Comparison of ENCODE assay signal across 21 cellular contexts in the genomic region with DNA sequence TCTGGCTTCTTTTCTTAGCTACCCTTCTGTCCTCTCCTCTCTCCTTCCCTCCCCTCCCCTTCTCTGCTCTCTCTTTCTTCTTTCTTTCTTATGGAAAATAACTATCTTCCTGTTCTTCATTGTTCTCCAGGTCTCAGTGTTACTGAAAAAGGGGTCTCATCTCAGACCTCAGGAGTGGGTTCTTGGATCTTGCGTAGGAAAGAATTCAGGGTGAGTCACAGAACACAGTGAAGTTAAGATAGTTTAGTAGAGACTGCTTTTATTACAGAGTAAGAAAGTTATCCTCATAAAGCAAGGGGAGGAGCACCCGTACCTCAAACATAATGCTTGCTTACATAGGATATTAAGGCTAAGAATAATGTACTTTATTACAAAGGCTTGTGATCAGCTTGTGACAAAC. TPM values are rescaled to one million over a fixed set of nuclear protein-coding genes. Genes with fewer than 3 reads are reported as not detected.
DNase-seq lines count a peak whose midpoint lies in the region; ATAC-seq, FAIRE-seq and TF ChIP-seq lines count a peak whose summit lies in the region.
"Had no signal": no experiment of that assay in that cellular context is flagged by ENCODE, and none has a peak within 500 bp of the region (broad histone marks: within the 10 kb centered on the region; RNA-seq: fewer than 3 reads in every experiment).

No MANE protein-coding gene starts in this region.

- no peak for TF ChIP-seq EP300 in K562 (IDR thresholded peaks at IDR 0.05; ENCODE audit: low read length)

- H3K9me3 ChIP-seq in HUES48 (ENCODE audit: control insufficient read depth, insufficient read depth, low read length) (no peaks in the 10 kb centered on the region), K562 (replicated peaks; ENCODE audit: control insufficient read depth, insufficient read depth, low read depth, low read length) (no peaks in the 10 kb centered on the region), thyroid gland (no peaks in the 10 kb centered on the region)
- H3K9me3 ChIP-seq: suprapubic skin had no signal

- no peak overlapping the region for H3K9ac ChIP-seq in HUES48 (ENCODE audit: low read depth, low read length)
- H3K9ac ChIP-seq in K562 (ENCODE audit: insufficient read depth in 1 of 2, low read depth in 2 of 2, low read length in 2 of 2) = no peak overlapping the region

- CTCF ChIA-PET in K562 (lab: Yijun Ruan, JAX; ENCODE audit: low intra/inter-chr PET ratio) = no interaction called here

- 48% methylated on average over 2 of the region's 2 CpGs for WGBS in K562 (ENCODE audit: insufficient coverage, low coverage, missing lambda C conversion rate)
- WGBS in thyroid gland, 2 donors = 66 to 71% methylated on average over 2 of the region's 2 CpGs

- no TSS peak for BruUV-seq in K562 (replicated peaks; lab: Mats Ljungman, UMichigan)

- no peak for TF ChIP-seq CTCF in K562 (IDR thresholded peaks at IDR 0.05 in 2 of 3, conservative IDR thresholded peaks at IDR 0.05 in 1 of 3; ENCODE audit: insufficient read depth in 2 of 3, low read depth in 1 of 3, low read length in 3 of 3)
- no peak for TF ChIP-seq CTCF in thyroid gland (IDR thresholded peaks at IDR 0.05)

- POLR2A ChIA-PET in K562 (lab: Yijun Ruan, JAX) = no interaction called here

- no peaks in the 10 kb centered on the region for H4K20me1 ChIP-seq in K562 (replicated peaks; ENCODE audit: control insufficient read depth, insufficient read depth, low read length)

- peak overlapping the region; percentile 48 for H2AFZ ChIP-seq in K562 (ENCODE audit: low read depth, low read length)

- H3K27ac ChIP-seq in HUES48 (ENCODE audit: low read depth, low read length) (peak overlapping the region; percentile 87), K562 (ENCODE audit: extremely low read depth, low read depth, low read length) (no peak overlapping the region), thyroid gland (peak overlapping the region; percentile 65 to 76 (median 75))
- H3K27ac ChIP-seq: suprapubic skin had no signal

- H3K4me2 ChIP-seq in K562 (ENCODE audit: insufficient read depth, low read length) = no peak overlapping the region

- H3K4me1 ChIP-seq in HUES48 (ENCODE audit: control insufficient read depth, insufficient read depth, low read length) (peaks cover 20% of the 10 kb centered on the region), K562 (replicated peaks in 1 of 2; ENCODE audit: control insufficient read depth in 2 of 2, insufficient read depth in 2 of 2, low read length in 2 of 2) (no peaks in the 10 kb centered on the region), thyroid gland (peaks cover 5 to 20% of the 10 kb centered on the region in 2 donors)

- H3K79me2 ChIP-seq in K562 (ENCODE audit: control insufficient read depth, insufficient read depth, low read length) = no peaks in the 10 kb centered on the region

- intact Hi-C loops in K562 (cut with micrococcal nuclease) (no loop called here), thyroid gland (cut with DNase I) (no loop called here)

- H3K36me3 ChIP-seq in HUES48 (ENCODE audit: control insufficient read depth, insufficient read depth, low read length) (no peaks in the 10 kb centered on the region), K562 (ENCODE audit: control insufficient read depth, insufficient read depth, low read length) (no peaks in the 10 kb centered on the region), thyroid gland (no peaks in the 10 kb centered on the region)
- H3K36me3 ChIP-seq: suprapubic skin had no signal

- ATAC-seq in K562 (no peak), GM21576 (IDR thresholded peaks at IDR 0.05; ENCODE audit: unreplicated experiment) (no peak)
- ATAC-seq: activated CD4-positive, alpha-beta T cell treated with anti-CD3 and anti-CD28 coated beads for 36 hours; naive thymus-derived CD8-positive, alpha-beta T cell; right cardiac atrium had no signal

- no peak for TF ChIP-seq RAD21 in K562 (CRISPR knock-in tag; conservative IDR thresholded peaks at IDR 0.05 in 1 of 2, IDR thresholded peaks at IDR 0.05 in 1 of 2)

- FAIRE-seq in K562 (lab: Jason Lieb, UNC) = no peak
- FAIRE-seq: GM12892 had no signal

- TF ChIP-seq POLR2A in K562 (conservative IDR thresholded peaks at IDR 0.05) (no peak), thyroid gland (IDR thresholded peaks at IDR 0.05) (no peak)

- no peaks in the 10 kb centered on the region for H3K27me3 ChIP-seq in HUES48 (ENCODE audit: control insufficient read depth, insufficient read depth, low read length)
- no peaks in the 10 kb centered on the region for H3K27me3 ChIP-seq in K562 (ENCODE audit: control insufficient read depth in 2 of 2, insufficient read depth in 2 of 2, low read length in 2 of 2)
- H3K27me3 ChIP-seq in thyroid gland = no peaks in the 10 kb centered on the region
- H3K27me3 ChIP-seq: suprapubic skin had no signal

- in situ Hi-C loops in K562 (cut with MboI) = no loop called here

- no peaks in the 10 kb centered on the region for H3K9me1 ChIP-seq in K562 (ENCODE audit: control insufficient read depth, insufficient read depth, low read length)

- H3K4me3 ChIP-seq in HUES48 (ENCODE audit: low read depth, low read length) (peak overlapping the region; percentile 14), K562 (no peak overlapping the region), thyroid gland (replicated peaks in 1 of 3) (no peak overlapping the region)
- H3K4me3 ChIP-seq: suprapubic skin had no signal

- DNase-seq in K562 (ENCODE audit: extremely low read depth in 1 of 4, low spot score in 3 of 4) (no peak), kidney glomerular epithelial cell (lab: John Stamatoyannopoulos, UW) (peak; percentile 11), thyroid gland (no peak), NCI-H2081 treated with DMSO at 0.1 percent for 48 hours (lab: John Stamatoyannopoulos, UW) (no peak), NCI-H146 (lab: John Stamatoyannopoulos, UW) (no peak)
- DNase-seq: activated CD4-positive, alpha-beta T cell treated with anti-CD3 and anti-CD28 coated beads for 36 hours; activated naive CD4-positive, alpha-beta T cell treated with anti-CD3 and anti-CD28 coated beads, Interleukin-2, amount 50 U/mL, for 16 hours; naive thymus-derived CD8-positive, alpha-beta T cell; NCI-H1092; NCI-H82; right cardiac atrium; RPMI8226; stimulated activated CD8-positive, alpha-beta memory T cell treated with anti-CD3 and anti-CD28 coated beads, Interleukin-4, amount 100 ng/mL, for 48 hours had no signal

TF ChIP-seq in K562, 482 proteins besides CTCF, POLR2A, EP300 and RAD21 (continues in another document):
- no peak for TF ChIP-seq ILK (tag; IDR thresholded peaks at IDR 0.05; ENCODE audit: borderline replicate concordance, low read depth)
- TF ChIP-seq ZBTB17 (CRISPR knock-in tag; IDR thresholded peaks at IDR 0.05) = no peak
- no peak for TF ChIP-seq RFX1 (IDR thresholded peaks at IDR 0.05)
- no peak for TF ChIP-seq HINFP (tag; conservative IDR thresholded peaks at IDR 0.05; ENCODE audit: low read depth)
- TF ChIP-seq L3MBTL2 (IDR thresholded peaks at IDR 0.05) = no peak
- TF ChIP-seq NRF1 (conservative IDR thresholded peaks at IDR 0.05 in 1 of 2, IDR thresholded peaks at IDR 0.05 in 1 of 2) = no peak

RNA-seq across cellular contexts. Expression of gene CWH43, which starts 31.8 kb away (rescaled TPM):
- not detected in 2 replicates for total RNA-seq in K562 (2011; cell fraction: chromatin; rRNA removed; ENCODE audit: low replicate concordance)
- not detected in 2 replicates for total RNA-seq in K562 (2011; cell fraction: nucleolus; rRNA removed)
- not detected in 2 replicates for total RNA-seq in K562 (2011; cell fraction: nucleoplasm; rRNA removed)
- total RNA-seq in K562 (2014; rRNA removed) (not detected in 2 replicates), K562 (2014; rRNA removed; fragmentation: Illumina TruSeq; extraction: Trizol) (not detected in 2 replicates), K562 (2015; rRNA removed; fragmentation: Illumina TruSeq; extraction: Trizol) (not detected in 2 replicates), K562 (2021) (not detected in 2 replicates), thyroid gland (10 to 100 TPM in 3 of 4 donors, 1 to 10 TPM in 1; 5.3 to 27.4 (median 18.8) TPM)
- polyA plus RNA-seq in K562 (2011; rRNA removed) (not detected in 2 replicates), K562 (2014; fragmentation: Illumina TruSeq; extraction: Trizol) (not detected in 2 replicates), K562 (2014; fragmentation: Nextera tagmentation; extraction: Ambion mirVana) (not detected), K562 (2014; rRNA removed) (not detected in 2 replicates)
- polyA plus RNA-seq in K562 (2011; cell fraction: cytosol; rRNA removed) = not detected in 2 replicates
- not detected in 2 replicates for polyA plus RNA-seq in K562 (2011; cell fraction: nucleus; rRNA removed)
- not detected in 2 replicates for polyA plus RNA-seq in K562 (2012)
- polyA minus RNA-seq in K562 (2011; rRNA and poly(A)+ RNA removed) = not detected in 2 replicates
- not detected in 2 replicates for polyA minus RNA-seq in K562 (2011; cell fraction: cytosol; rRNA and poly(A)+ RNA removed)
- polyA minus RNA-seq in K562 (2011; cell fraction: nucleus; rRNA and poly(A)+ RNA removed) = not detected in 2 replicates
- total RNA-seq: activated CD4-positive, alpha-beta T cell treated with anti-CD3 and anti-CD28 coated beads for 36 hours; fibroblast of lung; G401; naive thymus-derived CD8-positive, alpha-beta T cell; right cardiac atrium; T-helper 2 cell treated with Interferon-gamma antibody and Interleukin-4, amounts not matched to agents 100 ng/mL and 5 ng/mL, for 36 hours had no signal
- polyA plus RNA-seq: CD14-positive monocyte; fibroblast of lung; naive thymus-derived CD8-positive, alpha-beta T cell; right cardiac atrium had no signal

RNA-seq across cellular contexts. Expression of gene OCIAD2, which starts 47.7 kb away (rescaled TPM):
- total RNA-seq in K562 (2011; cell fraction: chromatin; rRNA removed; ENCODE audit: low replicate concordance) = not detected in 2 replicates
- total RNA-seq in K562 (2011; cell fraction: nucleolus; rRNA removed) = not detected in 2 replicates
- total RNA-seq in K562 (2011; cell fraction: nucleoplasm; rRNA removed) = not detected in 2 replicates
- total RNA-seq in K562 (2014; rRNA removed) (not detected in 2 replicates), K562 (2014; rRNA removed; fragmentation: Illumina TruSeq; extraction: Trizol) (not detected in 2 replicates), K562 (2015; rRNA removed; fragmentation: Illumina TruSeq; extraction: Trizol) (not detected in 2 replicates), K562 (2021) (0.31 and 0.98 TPM in 2 replicates), thyroid gland (10 to 100 TPM; 22.0 to 56.1 (median 41.6) TPM)
- polyA plus RNA-seq in K562 (2011; rRNA removed) (not detected in 2 replicates), K562 (2014; fragmentation: Illumina TruSeq; extraction: Trizol) (not detected in 2 replicates), K562 (2014; fragmentation: Nextera tagmentation; extraction: Ambion mirVana) (not detected), K562 (2014; rRNA removed) (0.11 TPM in 1 of 2 replicates, not detected in the other)
- not detected in 2 replicates for polyA plus RNA-seq in K562 (2011; cell fraction: cytosol; rRNA removed)
- polyA plus RNA-seq in K562 (2011; cell fraction: nucleus; rRNA removed) = not detected in 2 replicates
- not detected in 2 replicates for polyA plus RNA-seq in K562 (2012)
- not detected in 2 replicates for polyA minus RNA-seq in K562 (2011; rRNA and poly(A)+ RNA removed)
- not detected in 2 replicates for polyA minus RNA-seq in K562 (2011; cell fraction: cytosol; rRNA and poly(A)+ RNA removed)
- polyA minus RNA-seq in K562 (2011; cell fraction: nucleus; rRNA and poly(A)+ RNA removed) = 0.33 TPM in 1 of 2 replicates, not detected in the other
- total RNA-seq: G401 had no signal

Comparison
In these comparisons a context has a peak if more than half of its experiments do, and no peak if none do; other contexts are left out.
1. RNA of gene CWH43, which starts 31.8 kb away (total RNA-seq): 5.3 to 27.4 TPM in thyroid gland; not detected in K562; every median in the first group is over 4 times any median in the second.
2. RNA of gene OCIAD2, which starts 47.7 kb away (total RNA-seq): 22.0 to 56.1 TPM in thyroid gland; 0.31 to 0.98 TPM in K562; every median in the first group is over 10 times any median in the second.